In the genomic region with DNA sequence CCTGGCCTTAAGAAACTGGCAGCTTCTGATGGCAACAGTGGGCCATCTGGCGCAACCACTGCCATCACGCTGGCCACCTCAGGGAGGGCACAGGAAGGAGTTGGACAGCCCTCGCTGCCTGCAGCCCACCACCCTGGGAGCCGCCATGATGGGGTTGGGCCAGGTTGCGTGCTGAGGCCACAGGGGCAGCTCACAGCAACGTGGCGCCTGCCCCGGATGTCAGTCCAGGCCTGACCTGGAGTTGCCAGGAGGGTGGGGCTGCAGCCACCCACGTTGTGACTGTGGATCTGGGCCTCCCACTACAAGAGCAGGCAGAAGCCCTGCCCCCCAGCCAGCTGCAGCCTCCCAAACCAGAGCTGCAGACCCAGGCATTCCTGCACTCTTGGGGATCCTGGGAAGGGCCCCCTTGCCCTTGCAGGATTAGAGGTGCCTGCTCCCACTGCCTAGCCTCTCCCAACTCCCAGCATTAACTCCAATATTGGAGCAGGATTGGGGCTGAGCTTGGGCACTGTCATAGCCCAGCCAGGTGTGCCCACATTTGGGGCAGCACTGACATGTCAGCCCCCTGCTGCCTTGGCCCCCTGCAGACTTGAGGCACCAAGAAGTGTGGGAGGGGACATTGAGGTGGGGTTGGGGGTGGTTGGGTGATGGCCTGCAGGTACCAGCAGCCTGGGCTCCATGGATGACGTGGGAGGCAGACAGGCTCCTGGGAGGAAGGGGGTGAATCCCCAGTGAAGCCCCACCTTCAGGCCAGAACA, we compare ENCODE assay signal across 20 cellular contexts.
"Had no signal": no experiment of that assay in that cellular context is flagged by ENCODE, and none has a peak within 500 bp of the region (broad histone marks: within the 10 kb centered on the region; RNA-seq: fewer than 3 reads in every experiment).

No MANE protein-coding gene starts in this region.

- H3K4me3 ChIP-seq: coronary artery, mucosa of descending colon, right lobe of liver, smooth muscle cell, thoracic aorta, tibial nerve, vagina had no signal

- H3K4me1 ChIP-seq: parathyroid adenoma, right lobe of liver, tibial nerve, vagina had no signal

- DNase-seq: dermis blood vessel endothelial cell; mesenchymal stem cell; naive B cell; right lobe of liver; stimulated activated CD4-positive, alpha-beta T cell treated with anti-CD3 and anti-CD28 coated beads, Interleukin-2, amount 100 ng/mL, for 24 hours; stimulated activated CD4-positive, alpha-beta T cell treated with anti-CD3 and anti-CD28 coated beads, Interleukin-4, amount 100 ng/mL, for 24 hours; stimulated activated naive B cell treated with anti-CD40 and anti-IgM and Interleukin-4, amounts not matched to agents 10 μg/mL and 1 μg/mL and 100 μg/mL, for 72 hours had no signal

- H3K9ac ChIP-seq: parathyroid adenoma had no signal

- H3K27ac ChIP-seq: coronary artery, parathyroid adenoma, right lobe of liver, thoracic aorta, tibial nerve, vagina had no signal

- H3K4me2 ChIP-seq: smooth muscle cell had no signal

- H3K9me3 Mint-ChIP-seq: stimulated activated naive CD8-positive, alpha-beta T cell treated with anti-CD3 and anti-CD28 coated beads, Interleukin-15, Interleukin-2, amounts not matched to agents 100 ng/mL and 50 ng/mL, for 24 hours had no signal

- H2AFZ ChIP-seq: parathyroid adenoma had no signal

- H3K9me3 ChIP-seq: right lobe of liver, thoracic aorta, tibial nerve, vagina had no signal

- ATAC-seq: left lobe of liver; mucosa of descending colon; stimulated activated naive B cell treated with anti-CD40 and anti-IgM and Interleukin-4, amounts not matched to agents 10 μg/mL and 1 μg/mL and 100 μg/mL, for 72 hours had no signal

- H3K4me3 Mint-ChIP-seq: mesothelial cell of epicardium; naive B cell; natural killer cell treated with Interleukin-12 subunit alpha and Interleukin-12 subunit beta and Interleukin-15 and Interleukin-18, amount 100 ng/mL, for 72 hours; neural crest cell; stimulated activated naive B cell treated with anti-CD40 and anti-IgM and Interleukin-4, amounts not matched to agents 10 μg/mL and 1 μg/mL and 100 μg/mL, for 72 hours; stimulated activated naive CD8-positive, alpha-beta T cell treated with anti-CD3 and anti-CD28 coated beads, Interleukin-15, Interleukin-2, amounts not matched to agents 100 ng/mL and 50 ng/mL, for 24 hours had no signal

- H3K4me1 Mint-ChIP-seq: naive B cell; stimulated activated naive B cell treated with anti-CD40 and anti-IgM and Interleukin-4, amounts not matched to agents 10 μg/mL and 1 μg/mL and 100 μg/mL, for 72 hours had no signal

- H3K27ac Mint-ChIP-seq: mesothelial cell of epicardium; naive B cell; natural killer cell treated with Interleukin-12 subunit alpha and Interleukin-12 subunit beta and Interleukin-15 and Interleukin-18, amount 100 ng/mL, for 72 hours; progenitor cell of endocrine pancreas; stimulated activated naive B cell treated with anti-CD40 and anti-IgM and Interleukin-4, amounts not matched to agents 10 μg/mL and 1 μg/mL and 100 μg/mL, for 72 hours; stimulated activated naive CD8-positive, alpha-beta T cell treated with anti-CD3 and anti-CD28 coated beads, Interleukin-15, Interleukin-2, amounts not matched to agents 100 ng/mL and 50 ng/mL, for 24 hours had no signal

- H3K36me3 ChIP-seq: right lobe of liver, thoracic aorta, tibial nerve, vagina had no signal

- H3K27me3 ChIP-seq: right lobe of liver, tibial nerve, vagina had no signal

- H3K36me3 Mint-ChIP-seq: mesothelial cell of epicardium; naive B cell; natural killer cell treated with Interleukin-12 subunit alpha and Interleukin-12 subunit beta and Interleukin-15 and Interleukin-18, amount 100 ng/mL, for 72 hours; stimulated activated naive B cell treated with anti-CD40 and anti-IgM and Interleukin-4, amounts not matched to agents 10 μg/mL and 1 μg/mL and 100 μg/mL, for 72 hours had no signal
